9 cellular contexts compared by ENCODE assay signal in the genomic region with DNA sequence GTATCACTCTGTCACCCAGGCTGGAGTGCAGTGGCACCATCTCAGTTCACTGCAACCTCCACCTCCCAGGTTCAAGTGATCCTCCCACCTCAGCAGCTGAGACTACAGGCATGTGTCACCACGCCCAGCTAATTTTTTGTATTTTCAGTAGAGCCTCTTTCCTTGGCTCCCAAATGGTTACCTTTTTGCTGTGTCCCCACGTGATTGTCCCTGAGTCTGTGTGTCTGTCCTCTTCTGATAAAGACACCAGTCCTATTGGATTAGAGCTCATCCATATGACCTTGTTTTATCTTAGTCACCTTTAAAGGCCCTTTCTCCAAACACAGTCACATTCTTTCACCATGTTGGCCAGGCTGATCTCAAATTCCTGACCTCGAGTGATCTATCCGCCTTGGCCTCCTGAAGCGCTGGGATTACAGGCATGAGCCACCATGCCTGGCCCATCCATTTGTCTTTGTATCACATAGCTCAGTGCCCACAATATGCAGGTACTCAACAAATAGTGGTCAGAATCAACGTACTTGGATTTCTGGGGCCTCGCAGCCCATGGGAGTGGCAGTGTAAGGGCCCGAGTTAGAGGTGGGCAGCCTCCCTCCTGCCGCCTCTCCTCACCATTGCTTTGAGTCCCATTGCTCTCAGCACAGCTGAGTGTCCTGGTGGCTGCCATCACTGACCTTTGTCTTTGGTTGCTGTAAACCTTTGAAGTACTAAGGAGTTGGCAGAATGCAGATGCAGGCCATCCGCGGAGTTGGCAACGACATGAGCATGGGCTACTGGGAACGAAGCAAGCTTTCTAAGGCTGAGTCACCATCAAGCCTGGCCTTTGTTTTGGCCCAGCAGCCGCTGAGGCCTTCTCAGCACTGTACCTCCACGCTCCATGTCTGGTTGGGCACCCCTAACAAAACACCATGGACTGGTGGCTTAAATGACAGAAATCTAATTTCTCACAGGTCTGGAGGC. TPM values are rescaled to one million over a fixed set of nuclear protein-coding genes. Genes with fewer than 3 reads are reported as not detected.
A peak's percentile ranks its signal among the peaks of the same experiment; 100 is the strongest.
DNase-seq lines count a peak whose midpoint lies in the region; ATAC-seq and TF ChIP-seq lines count a peak whose summit lies in the region.
"Had no signal": no experiment of that assay in that cellular context is flagged by ENCODE, and none has a peak within 500 bp of the region (broad histone marks: within the 10 kb centered on the region; RNA-seq: fewer than 3 reads in every experiment).

No MANE protein-coding gene starts in this region.

- no peaks in the 10 kb centered on the region for H4K20me1 ChIP-seq in GM23248 (ENCODE audit: insufficient read depth)

- H3K4me1 Mint-ChIP-seq in activated B cell treated with CpG ODN at 0.5 μM for 24 hours = peaks cover 73% of the 10 kb centered on the region
- peaks cover 29% of the 10 kb centered on the region for H3K4me1 Mint-ChIP-seq in memory B cell

- no peak overlapping the region for H3K4me3 ChIP-seq in GM23248

- no peak overlapping the region for H3K4me2 ChIP-seq in GM23248 (ENCODE audit: unreplicated experiment)

- no peaks in the 10 kb centered on the region for H3K79me2 ChIP-seq in GM23248 (ENCODE audit: insufficient read depth)

- no peaks in the 10 kb centered on the region for H3K9me3 Mint-ChIP-seq in activated B cell treated with CpG ODN at 0.5 μM for 24 hours
- no peaks in the 10 kb centered on the region for H3K9me3 Mint-ChIP-seq in memory B cell

- POLR2A ChIA-PET in activated B cell treated with CpG ODN at 0.5 μM for 24 hours (lab: Charles Lee) = interaction anchor here (0.6 to 13.6 kb wide), 17 partner anchors 9 to 250 kb away, joined by 3 to 277 read pairs (median 6); partner anchors contain the start of genes DDX54, RITA1, SLC8B1 and TPCN1

- TF ChIP-seq POLR2A in GM18505 (IDR thresholded peaks at IDR 0.05; ENCODE audit: borderline replicate concordance, extremely low read depth, insufficient read depth, insufficient read length) = no peak

- H3K9ac ChIP-seq in GM23248 = no peak overlapping the region

- peaks cover 3% of the 10 kb centered on the region; the same call in 1 of the 2 replicates for H3K36me3 ChIP-seq in GM23248 (ENCODE audit: low read depth)

- H3K36me3 Mint-ChIP-seq in activated B cell treated with CpG ODN at 0.5 μM for 24 hours (ENCODE audit: low read depth) (peaks cover 66% of the 10 kb centered on the region), memory B cell (peaks cover 13% of the 10 kb centered on the region)

- peak overlapping the region; percentile 60 for H3K4me3 Mint-ChIP-seq in activated B cell treated with CpG ODN at 0.5 μM for 24 hours
- H3K4me3 Mint-ChIP-seq in memory B cell = no peak overlapping the region

- H3K27me3 Mint-ChIP-seq in activated B cell treated with CpG ODN at 0.5 μM for 24 hours (no peaks in the 10 kb centered on the region), memory B cell (no peaks in the 10 kb centered on the region)

- no peaks in the 10 kb centered on the region for H3K27me3 ChIP-seq in GM23248 (replicated peaks; ENCODE audit: insufficient read depth)

- peak; percentile 14 for ATAC-seq in GM18505 (IDR thresholded peaks at IDR 0.05; ENCODE audit: unreplicated experiment)
- peak; percentile 3 for ATAC-seq in HG02678 (IDR thresholded peaks at IDR 0.05; ENCODE audit: unreplicated experiment)
- ATAC-seq in activated B cell treated with CpG ODN at 0.5 μM for 24 hours (ENCODE audit: low read depth) = no peak
- ATAC-seq in memory B cell (ENCODE audit: low read depth) = no peak

- H3K9me2 ChIP-seq in GM23248 (ENCODE audit: insufficient read depth) = no peaks in the 10 kb centered on the region

- H3F3A ChIP-seq in GM23248 (ENCODE audit: insufficient read depth) = no peaks in the 10 kb centered on the region

- peak overlapping the region; percentile 90 for H3K27ac Mint-ChIP-seq in activated B cell treated with CpG ODN at 0.5 μM for 24 hours
- H3K27ac Mint-ChIP-seq in memory B cell = peak overlapping the region; percentile 82

- no peak overlapping the region for H2AFZ ChIP-seq in GM23248

- CTCF ChIA-PET in activated B cell treated with CpG ODN at 0.5 μM for 24 hours (lab: Charles Lee) = interaction anchor here (0.7 to 2.1 kb wide), 8 partner anchors 10 to 36 kb away, joined by 3 to 12 read pairs (median 5); partner anchors contain the start of gene TPCN1

- TF ChIP-seq CTCF in activated B cell treated with CpG ODN at 0.5 μM for 24 hours (IDR thresholded peaks at IDR 0.05) = no peak

- peaks cover 5% of the 10 kb centered on the region; the same call in 1 of the 2 replicates for H3K4me1 ChIP-seq in GM23248 (ENCODE audit: insufficient read depth)

- H3K9me3 ChIP-seq in GM23248 (ENCODE audit: low read depth) = no peaks in the 10 kb centered on the region

- 83 to 84% methylated on average over 15 of the region's 15 CpGs for WGBS in GM23248 (ENCODE audit: low coverage in 1 of 2, low lambda C conversion rate in 2 of 2, missing lambda C conversion rate in 2 of 2), 2 experiments

- in situ Hi-C loops in GM23248 (cut with MboI) (no loop called here), ACHN (cut with HindIII; ENCODE audit: low pct_ligation_motif_present, low pct_unique_long_range_greater_than_20kb, low sequenced_read_pairs) (no loop called here)

- intact Hi-C loops in activated B cell treated with CpG ODN at 0.5 μM for 24 hours (cut with micrococcal nuclease) = loop anchor here (5.0 kb wide), 2 partner anchors 153 to 178 kb away; no protein-coding TSS in a partner anchor

- H3K27ac ChIP-seq in GM23248 = no peak overlapping the region

- no peak for DNase-seq in activated B cell treated with CpG ODN at 0.5 μM for 24 hours
- no peak for DNase-seq in memory B cell (ENCODE audit: low spot score in 2 of 2)
- DNase-seq in A172 (ENCODE audit: low spot score) = no peak
- DNase-seq in GM23248 = no peak
- no peak for DNase-seq in activated CD8-positive, alpha-beta memory T cell treated with anti-CD3 and anti-CD28 coated beads, Interleukin-2, amount 50 U/mL, for 48 hours
- no peak for DNase-seq in ACHN
- DNase-seq: NCI-H526 treated with DMSO at 0.1 percent for 48 hours had no signal

RNA-seq across cellular contexts. Expression of gene TPCN1, which starts 9.3 kb away (rescaled TPM):
- 107 and 126 TPM in 2 replicates for total RNA-seq in activated B cell treated with CpG ODN at 0.5 μM for 24 hours
- 8.9 and 13.3 TPM in 2 replicates for total RNA-seq in A172 (2014; rRNA removed; shearing (Covaris generic))
- 9.0 and 11.6 TPM in 2 replicates for total RNA-seq in GM23248 (2014; rRNA removed; shearing (Covaris generic))
- 15.9 and 17.6 TPM in 2 replicates for polyA plus RNA-seq in GM23248 (2016; fragmentation: Nextera tagmentation; extraction: Ambion mirVana)

RNA-seq across cellular contexts. Expression of gene RITA1, which starts 45.1 kb away (rescaled TPM):
- total RNA-seq in activated B cell treated with CpG ODN at 0.5 μM for 24 hours = 15.5 and 18.2 TPM in 2 replicates
- 51.2 and 52.2 TPM in 2 replicates for total RNA-seq in A172 (2014; rRNA removed; shearing (Covaris generic))
- total RNA-seq in GM23248 (2014; rRNA removed; shearing (Covaris generic)) = 16.2 and 19.2 TPM in 2 replicates
- 12.5 and 15.6 TPM in 2 replicates for polyA plus RNA-seq in GM23248 (2016; fragmentation: Nextera tagmentation; extraction: Ambion mirVana)

RNA-seq across cellular contexts. Expression of gene DDX54, which starts 45.3 kb away (rescaled TPM):
- total RNA-seq in activated B cell treated with CpG ODN at 0.5 μM for 24 hours = 115 TPM in 2 replicates
- total RNA-seq in A172 (2014; rRNA removed; shearing (Covaris generic)) = 56.4 and 69.1 TPM in 2 replicates
- 34.9 and 44.5 TPM in 2 replicates for total RNA-seq in GM23248 (2014; rRNA removed; shearing (Covaris generic))
- 27.7 and 28.1 TPM in 2 replicates for polyA plus RNA-seq in GM23248 (2016; fragmentation: Nextera tagmentation; extraction: Ambion mirVana)

Comparison
In these comparisons a context has a peak if more than half of its experiments do, and no peak if none do; other contexts are left out.
1. ATAC-seq: peak in GM18505 (single experiment) and HG02678 (single experiment); none in activated B cell treated with CpG ODN at 0.5 μM for 24 hours (single experiment) and memory B cell (single experiment).